19 cellular contexts compared by ENCODE assay signal in the genomic region with DNA sequence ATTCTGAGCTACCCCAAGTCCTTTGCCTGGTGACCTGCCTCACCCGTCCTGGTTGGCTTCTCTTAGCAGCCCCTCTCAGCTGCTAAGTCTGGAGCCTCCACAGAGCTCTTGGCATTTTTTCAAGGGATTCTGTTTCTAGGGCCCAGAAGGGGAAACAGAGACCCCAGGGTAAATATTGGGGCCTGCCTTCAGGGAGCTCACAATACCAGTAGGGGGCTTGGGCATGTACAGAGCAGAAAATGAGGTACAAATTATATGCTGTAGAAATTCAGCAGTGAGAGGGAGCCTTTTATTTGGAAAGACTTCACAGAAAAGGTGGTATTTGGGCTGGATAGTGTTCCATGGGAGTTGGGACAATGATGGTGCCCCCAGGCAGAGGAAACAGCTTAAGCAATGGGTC. TPM values are rescaled to one million over a fixed set of nuclear protein-coding genes. Genes with fewer than 3 reads are reported as not detected.
DNase-seq lines count a peak whose midpoint lies in the region; ATAC-seq and TF ChIP-seq lines count a peak whose summit lies in the region.
"Had no signal": no experiment of that assay in that cellular context is flagged by ENCODE, and none has a peak within 500 bp of the region (broad histone marks: within the 10 kb centered on the region; RNA-seq: fewer than 3 reads in every experiment).

No MANE protein-coding gene starts in this region.

- no peak for TF ChIP-seq POLR2A in prostate gland (IDR thresholded peaks at IDR 0.05)

- no peak for ATAC-seq in effector memory CD8-positive, alpha-beta T cell (replicated peaks)
- ATAC-seq in HG02885 (IDR thresholded peaks at IDR 0.05; ENCODE audit: poor library complexity, unreplicated experiment): no peak

- H4K20me1 ChIP-seq in KMS-11 (ENCODE audit: insufficient read depth) (no peaks in the 10 kb centered on the region), osteoblast (ENCODE audit: insufficient read depth, low read length) (peaks cover 45% of the 10 kb centered on the region)

- no peak overlapping the region for H2AFZ ChIP-seq in KMS-11 (ENCODE audit: low read depth)
- H2AFZ ChIP-seq in osteoblast (ENCODE audit: low read length): no peak overlapping the region

- H3K9me3 ChIP-seq in osteoblast (ENCODE audit: low read depth, low read length): no peaks in the 10 kb centered on the region
- no peaks in the 10 kb centered on the region for H3K9me3 ChIP-seq in prostate gland

- H3K27me3 Mint-ChIP-seq in CD14-positive monocyte (ENCODE audit: low read depth in 3 of 3): peaks cover 0 to 4% (median 3%) of the 10 kb centered on the region in 3 donors
- no peaks in the 10 kb centered on the region for H3K27me3 Mint-ChIP-seq in effector memory CD8-positive, alpha-beta T cell

- WGBS in prostate gland: 80% methylated on average over 1 of the region's 1 CpG

- H3K4me1 Mint-ChIP-seq in CD14-positive monocyte: peaks cover 42% of the 10 kb centered on the region
- peaks cover 51 to 66% of the 10 kb centered on the region in 2 donors for H3K4me1 Mint-ChIP-seq in effector memory CD8-positive, alpha-beta T cell (ENCODE audit: low read depth in 2 of 2)

- no peak overlapping the region for H3K4me3 Mint-ChIP-seq in CD14-positive monocyte
- H3K4me3 Mint-ChIP-seq in effector memory CD8-positive, alpha-beta T cell: no peak overlapping the region

- peaks cover 60% of the 10 kb centered on the region for H3K4me1 ChIP-seq in KMS-11 (ENCODE audit: low read depth, poor library complexity, severe bottlenecking)
- H3K4me1 ChIP-seq in osteoblast (ENCODE audit: insufficient read depth, low read length): peaks cover 27% of the 10 kb centered on the region
- H3K4me1 ChIP-seq in prostate gland (replicated peaks): peaks cover under 1% of the 10 kb centered on the region

- DNase-seq in CD14-positive monocyte (ENCODE audit: low spot score) (no peak), osteoblast (ENCODE audit: insufficient read length, low spot score, missing footprints) (no peak), prostate gland (ENCODE audit: low spot score) (no peak), ecto neural progenitor cell (ENCODE audit: low spot score) (no peak)
- DNase-seq in effector memory CD8-positive, alpha-beta T cell: no peak
- no peak for DNase-seq in activated CD4-positive, alpha-beta T cell treated with anti-CD3 and anti-CD28 coated beads for 1 hour
- DNase-seq: activated CD4-positive, alpha-beta T cell treated with anti-CD3 and anti-CD28 coated beads, Interleukin-2, amount 50 U/mL, for 4 hours; activated gamma-delta T cell; cortex of kidney; mesendoderm; NCI-H1694; NCI-H524; stimulated activated CD4-positive, alpha-beta T cell treated with anti-CD3 and anti-CD28 coated beads, Interleukin-2, amount 100 ng/mL, for 48 hours; stimulated activated naive CD4-positive, alpha-beta T cell; T-helper 2 cell had no signal

- H3K9ac ChIP-seq in KMS-11: no peak overlapping the region

- H3K4me3 ChIP-seq in KMS-11 (IDR thresholded peaks at IDR 0.05; ENCODE audit: insufficient read depth, low read depth, low read length) (no peak overlapping the region), osteoblast (ENCODE audit: insufficient read depth, low read length) (no peak overlapping the region), prostate gland (no peak overlapping the region)

- H3K27ac ChIP-seq in KMS-11 (no peak overlapping the region), osteoblast (ENCODE audit: low read depth, low read length) (peak overlapping the region; percentile 31), prostate gland (no peak overlapping the region)
- H3K27ac ChIP-seq: C4-2B had no signal

- no peaks in the 10 kb centered on the region for H3K27me3 ChIP-seq in KMS-11 (ENCODE audit: insufficient read depth, low read depth)
- H3K27me3 ChIP-seq in osteoblast (ENCODE audit: insufficient read depth, low read length): no peaks in the 10 kb centered on the region
- no peaks in the 10 kb centered on the region for H3K27me3 ChIP-seq in prostate gland (replicated peaks; ENCODE audit: insufficient read depth)

- H3K36me3 Mint-ChIP-seq in CD14-positive monocyte: peaks cover 51 to 56% of the 10 kb centered on the region in 2 donors
- peaks cover 18% of the 10 kb centered on the region for H3K36me3 Mint-ChIP-seq in effector memory CD8-positive, alpha-beta T cell (ENCODE audit: insufficient read depth)

- peaks cover 43% of the 10 kb centered on the region for H3K79me2 ChIP-seq in KMS-11 (ENCODE audit: insufficient read depth, low read depth)
- peaks cover 84% of the 10 kb centered on the region for H3K79me2 ChIP-seq in osteoblast (ENCODE audit: insufficient read depth, low read length)

- TF ChIP-seq CTCF in CD14-positive monocyte (IDR thresholded peaks at IDR 0.05) (no peak), KMS-11 (conservative IDR thresholded peaks at IDR 0.05; ENCODE audit: low read depth, low read length) (peak; percentile 28; the same call in 1 of the 2 replicates), osteoblast (IDR thresholded peaks at IDR 0.05; ENCODE audit: extremely low read depth, low read depth, low read length) (peak; percentile 20), prostate gland (IDR thresholded peaks at IDR 0.05) (no peak)

- H3K4me2 ChIP-seq in KMS-11 (no peak overlapping the region), osteoblast (ENCODE audit: insufficient read depth, low read length) (no peak overlapping the region)

- H3K36me3 ChIP-seq in KMS-11 (ENCODE audit: insufficient read depth) (no peaks in the 10 kb centered on the region), osteoblast (ENCODE audit: insufficient read depth, low read length) (peaks cover 22% of the 10 kb centered on the region), prostate gland (no peaks in the 10 kb centered on the region)

- intact Hi-C loops in CD14-positive monocyte (cut with micrococcal nuclease): loop anchor here (5.0 to 10.0 kb wide), 2 partner anchors 36 to 489 kb away; partner anchors contain the start of gene DYRK1B (in 1 of the 2)
- intact Hi-C loops in prostate gland (cut with DNase I): no loop called here

- H3K9me3 Mint-ChIP-seq in CD14-positive monocyte: peaks cover 0 to 8% (median 0%) of the 10 kb centered on the region in 7 donors
- H3K9me3 Mint-ChIP-seq in effector memory CD8-positive, alpha-beta T cell: no peaks in the 10 kb centered on the region

- H3K27ac Mint-ChIP-seq in CD14-positive monocyte: peak overlapping the region in 4 of 7 donors; percentile 7 to 57 (median 14)
- peak overlapping the region; percentile 76 to 91 for H3K27ac Mint-ChIP-seq in effector memory CD8-positive, alpha-beta T cell

RNA-seq across cellular contexts. Expression of gene SAMD4B, which starts 3.7 kb away (rescaled TPM):
- 1 to 10 TPM; 4.5 to 5.6 TPM for polyA plus RNA-seq in CD14-positive monocyte
- total RNA-seq in osteoblast (85.0 and 85.5 TPM in 2 replicates), prostate gland (100 to 1,000 TPM; 133 to 227 TPM)

RNA-seq across cellular contexts. Expression of gene GMFG, which starts 10.1 kb away (rescaled TPM):
- polyA plus RNA-seq in CD14-positive monocyte: 1,000 to 10,000 TPM; 1,536 to 1,874 TPM
- total RNA-seq in osteoblast: 0.36 and 2.7 TPM in 2 replicates
- total RNA-seq in prostate gland: 10 to 100 TPM in 1 of 2 donors, 1 to 10 TPM in 1; 1.5 to 10.2 TPM
- total RNA-seq: renal cortical epithelial cell had no signal

RNA-seq across cellular contexts. Expression of gene LRFN1, which starts 25.3 kb away (rescaled TPM):
- polyA plus RNA-seq in CD14-positive monocyte: 1 to 10 TPM; 1.1 to 1.9 TPM
- under 0.01 and 0.36 TPM in 2 replicates for total RNA-seq in osteoblast
- 1 to 10 TPM; 4.2 to 5.6 TPM for total RNA-seq in prostate gland

RNA-seq across cellular contexts. Expression of gene PAF1, which starts 45.0 kb away (rescaled TPM):
- polyA plus RNA-seq in CD14-positive monocyte: 10 to 100 TPM; 22.7 to 25.2 TPM
- total RNA-seq in osteoblast: 29.3 and 29.8 TPM in 2 replicates
- 10 to 100 TPM; 47.5 to 63.6 TPM for total RNA-seq in prostate gland

RNA-seq across cellular contexts. Expression of gene MED29, which starts 45.2 kb away (rescaled TPM):
- polyA plus RNA-seq in CD14-positive monocyte: 10 to 100 TPM; 37.0 to 38.2 TPM
- total RNA-seq in osteoblast: 19.9 and 23.0 TPM in 2 replicates
- 10 to 100 TPM; 50.2 to 56.4 TPM for total RNA-seq in prostate gland

Comparison
In these comparisons a context has a peak if more than half of its experiments do, and no peak if none do; other contexts are left out.
1. CTCF ChIP-seq: peak in KMS-11 (single experiment) and osteoblast (single experiment); none in CD14-positive monocyte (single experiment) and prostate gland (0 of 4).